18 cellular contexts compared by ENCODE assay signal in genomic region chr17:35154486-35154885, GRCh38. TPM values are rescaled to one million over a fixed set of nuclear protein-coding genes. Genes with fewer than 3 reads are reported as not detected.
A peak's percentile ranks its signal among the peaks of the same experiment; 100 is the strongest.
DNase-seq lines count a peak whose midpoint lies in the region; ATAC-seq and TF ChIP-seq lines count a peak whose summit lies in the region.
"Had no signal": no experiment of that assay in that cellular context is flagged by ENCODE, and none has a peak within 500 bp of the region (broad histone marks: within the 10 kb centered on the region; RNA-seq: fewer than 3 reads in every experiment).

No MANE protein-coding gene starts in this region.

- no peak overlapping the region for H4K8ac ChIP-seq in neuronal stem cell (ENCODE audit: low read depth, low read length)

- H3K4ac ChIP-seq in neuronal stem cell (ENCODE audit: low read length), result no peak overlapping the region

- no peak for DNase-seq in T-helper 17 cell
- peak; percentile 25 for DNase-seq in chondrocyte (ENCODE audit: low spot score)
- no peak for DNase-seq in neuronal stem cell (ENCODE audit: low spot score)
- DNase-seq in spleen, result peak; percentile 68
- no peak for DNase-seq in SIG-M5 treated with dmso at 0.1 percent for 504 hours (lab: John Stamatoyannopoulos, UW; ENCODE audit: unreplicated experiment)
- DNase-seq in effector memory CD8-positive, alpha-beta T cell, result no peak
- DNase-seq: C1 segment of cervical spinal cord; CD4-positive, alpha-beta memory T cell; DMS153; DND-41; GOT3; H7; HCEC 1CT had no signal

- H3K4me3 Mint-ChIP-seq in T-helper 17 cell, result no peak overlapping the region
- H3K4me3 Mint-ChIP-seq in chondrocyte (ENCODE audit: unreplicated experiment), result no peak overlapping the region
- H3K4me3 Mint-ChIP-seq in effector memory CD8-positive, alpha-beta T cell, result no peak overlapping the region
- H3K4me3 Mint-ChIP-seq: CD4-positive, alpha-beta memory T cell had no signal

- H3K23ac ChIP-seq in neuronal stem cell (ENCODE audit: low read depth, low read length, poor library complexity), result no peak overlapping the region

- no peak overlapping the region for H2AFZ ChIP-seq in neuronal stem cell (ENCODE audit: low read length)

- no peak overlapping the region for H2AK5ac ChIP-seq in neuronal stem cell (ENCODE audit: low read depth, low read length)

- H2BK120ac ChIP-seq in neuronal stem cell (ENCODE audit: low read depth, low read length), result no peak overlapping the region

- H4K91ac ChIP-seq in neuronal stem cell (ENCODE audit: low read depth, low read length, poor library complexity), result no peak overlapping the region

- ATAC-seq in T-helper 17 cell (no peak), HG02571 (IDR thresholded peaks at IDR 0.05; ENCODE audit: unreplicated experiment) (no peak)
- no peak for ATAC-seq in effector memory CD8-positive, alpha-beta T cell (replicated peaks)

- no peak overlapping the region for H3K9ac ChIP-seq in neuronal stem cell (ENCODE audit: low read depth, low read length, poor library complexity)

- H3K36me3 Mint-ChIP-seq in T-helper 17 cell (ENCODE audit: low read depth), result no peaks in the 10 kb centered on the region
- no peaks in the 10 kb centered on the region for H3K36me3 Mint-ChIP-seq in chondrocyte (ENCODE audit: low read depth)
- H3K36me3 Mint-ChIP-seq in effector memory CD8-positive, alpha-beta T cell (ENCODE audit: insufficient read depth), result no peaks in the 10 kb centered on the region
- H3K36me3 Mint-ChIP-seq: CD4-positive, alpha-beta memory T cell had no signal

- no peak for TF ChIP-seq POLR2A in spleen (IDR thresholded peaks at IDR 0.05)

- H3K4me2 ChIP-seq in neuronal stem cell (ENCODE audit: insufficient read depth, low read length, poor library complexity, severe bottlenecking), result no peak overlapping the region

- TF ChIP-seq CTCF in chondrocyte (IDR thresholded peaks at IDR 0.05) (no peak), spleen (IDR thresholded peaks at IDR 0.05 in 8 of 11, conservative IDR thresholded peaks at IDR 0.05 in 3 of 11) (no peak)

- H3K27ac Mint-ChIP-seq in T-helper 17 cell (peak overlapping the region; percentile 49), chondrocyte (ENCODE audit: unreplicated experiment) (no peak overlapping the region)
- H3K27ac Mint-ChIP-seq in effector memory CD8-positive, alpha-beta T cell, result no peak overlapping the region
- H3K27ac Mint-ChIP-seq: CD4-positive, alpha-beta memory T cell had no signal

- H2BK15ac ChIP-seq in neuronal stem cell (ENCODE audit: low read length), result no peak overlapping the region

- H3K9me3 ChIP-seq in T-helper 17 cell (ENCODE audit: control insufficient read depth, low read length, poor library complexity, severe bottlenecking) (no peaks in the 10 kb centered on the region), neuronal stem cell (replicated peaks in 1 of 2; ENCODE audit: control insufficient read depth in 2 of 2, insufficient read depth in 1 of 2, low read depth in 1 of 2, low read length in 2 of 2) (no peaks in the 10 kb centered on the region), spleen (no peaks in the 10 kb centered on the region)
- H3K9me3 ChIP-seq: Caco-2 had no signal

- no CpG with 5 or more reads among the region's 10 CpGs for WGBS in neuronal stem cell (ENCODE audit: extremely low coverage in 2 of 2, insufficient read length in 2 of 2, insufficient replicate concordance in 1 of 2), 2 donors
- 92 to 96% (median 96%) methylated on average over 10 of the region's 10 CpGs for WGBS in spleen, 5 donors

- no peaks in the 10 kb centered on the region for H3K36me3 ChIP-seq in neuronal stem cell (replicated peaks in 1 of 2; ENCODE audit: control insufficient read depth in 2 of 2, insufficient read depth in 2 of 2, low read length in 2 of 2)
- no peaks in the 10 kb centered on the region for H3K36me3 ChIP-seq in spleen

- H3K14ac ChIP-seq in neuronal stem cell (ENCODE audit: low read length), result peak overlapping the region; percentile 63

- no peak overlapping the region for H2BK5ac ChIP-seq in neuronal stem cell (ENCODE audit: low read length)

- H3K18ac ChIP-seq in neuronal stem cell (ENCODE audit: low read length), result peak overlapping the region; percentile 44

- H3K4me1 Mint-ChIP-seq in T-helper 17 cell (peaks cover 4% of the 10 kb centered on the region), chondrocyte (ENCODE audit: low read depth) (no peaks in the 10 kb centered on the region)
- peaks cover 0 to 3% of the 10 kb centered on the region in 2 donors for H3K4me1 Mint-ChIP-seq in effector memory CD8-positive, alpha-beta T cell (ENCODE audit: low read depth in 2 of 2)

- no peak overlapping the region for H3K27ac ChIP-seq in neuronal stem cell (replicated peaks; ENCODE audit: low read length)
- no peak overlapping the region for H3K27ac ChIP-seq in spleen

- intact Hi-C loops in spleen (cut with DNase I; ENCODE audit: low total_unique reads), result no loop called here

- no peaks in the 10 kb centered on the region for H3K79me1 ChIP-seq in neuronal stem cell (ENCODE audit: low read depth, low read length)

- H3K4me3 ChIP-seq in neuronal stem cell (ENCODE audit: low read length in 2 of 2), result no peak overlapping the region
- H3K4me3 ChIP-seq in spleen, result no peak overlapping the region

- H3K27me3 Mint-ChIP-seq in T-helper 17 cell (peaks cover 11% of the 10 kb centered on the region), chondrocyte (ENCODE audit: low read depth) (peaks cover 22% of the 10 kb centered on the region)
- no peaks in the 10 kb centered on the region for H3K27me3 Mint-ChIP-seq in effector memory CD8-positive, alpha-beta T cell
- H3K27me3 Mint-ChIP-seq: CD4-positive, alpha-beta memory T cell had no signal

- no peaks in the 10 kb centered on the region for H3K4me1 ChIP-seq in neuronal stem cell (ENCODE audit: control insufficient read depth in 2 of 2, insufficient read depth in 1 of 2, low read depth in 1 of 2, low read length in 2 of 2)
- peaks cover 0 to 6% (median 1%) of the 10 kb centered on the region in 6 donors for H3K4me1 ChIP-seq in spleen
- H3K4me1 ChIP-seq: Caco-2 had no signal

- H2BK12ac ChIP-seq in neuronal stem cell (ENCODE audit: low read length), result no peak overlapping the region

- H3K9me3 Mint-ChIP-seq in chondrocyte (ENCODE audit: low read depth), result no peaks in the 10 kb centered on the region
- H3K9me3 Mint-ChIP-seq in effector memory CD8-positive, alpha-beta T cell, result no peaks in the 10 kb centered on the region

- H3K27me3 ChIP-seq in neuronal stem cell (ENCODE audit: control insufficient read depth in 3 of 3, insufficient read depth in 3 of 3, low read depth in 1 of 3, low read length in 3 of 3) (peaks cover 0 to 8% (median 0%) of the 10 kb centered on the region in 3 experiments), spleen (replicated peaks in 1 of 7) (no peaks in the 10 kb centered on the region)

RNA-seq across cellular contexts. Expression of gene UNC45B, which starts 6.9 kb away (rescaled TPM):
- total RNA-seq in T-helper 17 cell (under 1 TPM; 0.15 to 0.23 TPM), chondrocyte (not detected in 3 replicates), spleen (1 to 10 TPM; 1.3 to 3.9 (median 2.5) TPM)
- polyA plus RNA-seq in neuronal stem cell (2013, experiment 1 of 2), result 0.03 TPM
- polyA plus RNA-seq in neuronal stem cell (2013, experiment 2 of 2), result 0.03 TPM
- under 1 TPM; 0.08 to 0.51 (median 0.22) TPM for polyA plus RNA-seq in spleen
- total RNA-seq: A172, A673, Caco-2 had no signal
- polyA plus RNA-seq: BJ had no signal

RNA-seq across cellular contexts. Expression of gene NLE1, which starts 12.4 kb away (rescaled TPM):
- 1 to 10 TPM; 9.5 to 9.6 TPM for total RNA-seq in T-helper 17 cell
- 10.2 to 12.7 TPM (median 12.0 TPM) in 3 replicates for total RNA-seq in chondrocyte
- 10.0 TPM for polyA plus RNA-seq in neuronal stem cell (2013, experiment 1 of 2)
- 9.9 TPM for polyA plus RNA-seq in neuronal stem cell (2013, experiment 2 of 2)
- total RNA-seq in spleen, result 10 to 100 TPM in 6 of 7 donors, 1 to 10 TPM in 1; 9.8 to 17.3 (median 12.5) TPM
- 1 to 10 TPM; 5.8 to 9.6 (median 8.8) TPM for polyA plus RNA-seq in spleen

RNA-seq across cellular contexts. Expression of gene FNDC8, which starts 33.1 kb away (rescaled TPM):
- total RNA-seq in T-helper 17 cell, result not detected
- not detected in 3 replicates for total RNA-seq in chondrocyte
- polyA plus RNA-seq in neuronal stem cell (2013, experiment 1 of 2), result not detected
- polyA plus RNA-seq in neuronal stem cell (2013, experiment 2 of 2), result not detected
- total RNA-seq in spleen, result not detected
- under 1 TPM in 1 of 3 donors, not detected in 2; 0.10 TPM for polyA plus RNA-seq in spleen
- total RNA-seq: A172; A673; Caco-2; CD4-positive, alpha-beta memory T cell had no signal
- polyA plus RNA-seq: BJ; CD4-positive, alpha-beta memory T cell had no signal

RNA-seq across cellular contexts. Expression of gene RAD51D, which starts 34.8 kb away (rescaled TPM):
- total RNA-seq in T-helper 17 cell (10 to 100 TPM in 1 of 2 donors, 1 to 10 TPM in 1; 8.7 to 14.2 TPM), chondrocyte (11.1 to 13.4 TPM (median 11.2 TPM) in 3 replicates), spleen (10 to 100 TPM in 6 of 7 donors, 1 to 10 TPM in 1; 9.0 to 24.1 (median 14.9) TPM)
- polyA plus RNA-seq in neuronal stem cell (2013, experiment 1 of 2), result 7.1 TPM
- 6.6 TPM for polyA plus RNA-seq in neuronal stem cell (2013, experiment 2 of 2)
- polyA plus RNA-seq in spleen, result 1 to 10 TPM; 4.0 to 8.4 (median 5.5) TPM

RNA-seq across cellular contexts. Expression of gene SLC35G3, which starts 39.7 kb away (rescaled TPM):
- total RNA-seq in T-helper 17 cell, result under 1 TPM in 1 of 2 donors, not detected in 1; 0.32 TPM
- not detected in 3 replicates for total RNA-seq in chondrocyte
- not detected for polyA plus RNA-seq in neuronal stem cell (2013, experiment 1 of 2)
- not detected for polyA plus RNA-seq in neuronal stem cell (2013, experiment 2 of 2)
- total RNA-seq in spleen, result not detected
- under 1 TPM in 1 of 3 donors, not detected in 2; 0.04 TPM for polyA plus RNA-seq in spleen
- total RNA-seq: A172; A673; Caco-2; CD4-positive, alpha-beta memory T cell; H7 had no signal
- polyA plus RNA-seq: BJ had no signal

Comparison
In these comparisons a context has a peak if more than half of its experiments do, and no peak if none do; other contexts are left out.
1. DNase-seq: peak in chondrocyte (single experiment) and spleen (single experiment); none in T-helper 17 cell (0 of 3), neuronal stem cell (single experiment), SIG-M5 treated with dmso at 0.1 percent for 504 hours (single experiment) and effector memory CD8-positive, alpha-beta T cell (0 of 3).